Comparison of ENCODE assay signal across 8 cellular contexts in genomic region chr3:52245322-52246263, GRCh38. TPM values are rescaled to one million over a fixed set of nuclear protein-coding genes. Genes with fewer than 3 reads are reported as not detected.
DNase-seq lines count a peak whose midpoint lies in the region; ATAC-seq and TF ChIP-seq lines count a peak whose summit lies in the region.

TSS of gene PPM1M (plus strand) at chr3:52245759. CDS start at chr3:52245825, 66 bp downstream.

- peaks cover 30% of the 10 kb centered on the region for H3K36me3 Mint-ChIP-seq in activated naive CD8-positive, alpha-beta T cell treated with anti-CD3 and anti-CD28 coated beads, Interleukin-2, amount 10 ng/mL, durations not matched to agents 7 days and 5 days

- POLR2A ChIA-PET in activated naive CD8-positive, alpha-beta T cell treated with anti-CD3 and anti-CD28 coated beads, Interleukin-2, amount 10 ng/mL, durations not matched to agents 7 days and 5 days (lab: Charles Lee): interaction anchor here (1.1 to 30.7 kb wide), 6 partner anchors 9 to 573 kb away, joined by 3 to 1053 read pairs (median 19); partner anchors contain the start of genes GLYCTK and WDR82

- H3K4me1 ChIP-seq in cardiac muscle cell (ENCODE audit: low read depth) (no peaks in the 10 kb centered on the region), trophoblast cell (ENCODE audit: control insufficient read depth in 1 of 2, insufficient read depth in 2 of 2, low read length in 2 of 2) (peaks cover 19 to 22% of the 10 kb centered on the region in 2 experiments)

- H3K4me3 Mint-ChIP-seq in activated naive CD8-positive, alpha-beta T cell treated with anti-CD3 and anti-CD28 coated beads, Interleukin-2, amount 10 ng/mL, durations not matched to agents 7 days and 5 days: peak within 1 kb of the TSS; percentile 91

- no CpG with 5 or more reads among the region's 98 CpGs for WGBS in trophoblast cell (ENCODE audit: extremely low coverage, insufficient coverage, insufficient read length)

- peak within 1 kb of the TSS; percentile 82 for H3K4me2 ChIP-seq in trophoblast cell (ENCODE audit: low read length)

- peak within 1 kb of the TSS; percentile 65 for H4K12ac ChIP-seq in trophoblast cell (ENCODE audit: low read depth, low read length)

- ATAC-seq in activated naive CD8-positive, alpha-beta T cell treated with anti-CD3 and anti-CD28 coated beads, Interleukin-2, amount 10 ng/mL, durations not matched to agents 7 days and 5 days (ENCODE audit: low read depth): peak; percentile 57
- ATAC-seq in HG02938 (IDR thresholded peaks at IDR 0.05; ENCODE audit: unreplicated experiment): no peak
- no peak for ATAC-seq in GM21526 (IDR thresholded peaks at IDR 0.05; ENCODE audit: low FRiP score, unreplicated experiment)

- H3K9ac ChIP-seq in trophoblast cell (ENCODE audit: low read length): peak within 1 kb of the TSS; percentile 50

- peaks cover 63% of the 10 kb centered on the region for H3K4me1 Mint-ChIP-seq in activated naive CD8-positive, alpha-beta T cell treated with anti-CD3 and anti-CD28 coated beads, Interleukin-2, amount 10 ng/mL, durations not matched to agents 7 days and 5 days

- peak within 1 kb of the TSS; percentile 51 for H4K91ac ChIP-seq in trophoblast cell (ENCODE audit: low read depth, low read length)

- H3K18ac ChIP-seq in trophoblast cell (ENCODE audit: low read length): peak within 1 kb of the TSS; percentile 63

- no peak within 1 kb of the TSS for H3K23ac ChIP-seq in trophoblast cell (ENCODE audit: low read length)

- peak; percentile 42 for DNase-seq in ACHN
- DNase-seq in GM19238 (ENCODE audit: insufficient read length, low spot score): peak; percentile 72
- peak; percentile 68 for DNase-seq in RPMI8226
- DNase-seq in activated naive CD8-positive, alpha-beta T cell treated with anti-CD3 and anti-CD28 coated beads, Interleukin-2, amount 10 ng/mL, durations not matched to agents 7 days and 5 days: peak; percentile 81
- peak; percentile 58 to 69 for DNase-seq in cardiac muscle cell (ENCODE audit: low read depth in 1 of 2, low spot score in 1 of 2)
- peak in 1 of 2 donors; percentile 55 for DNase-seq in trophoblast cell

- H3K9me3 ChIP-seq in cardiac muscle cell (ENCODE audit: low read depth): no peaks in the 10 kb centered on the region
- H3K9me3 ChIP-seq in trophoblast cell (ENCODE audit: insufficient read depth, low read depth, low read length): peaks cover 6% of the 10 kb centered on the region

- no peaks in the 10 kb centered on the region for H3K9me3 Mint-ChIP-seq in activated naive CD8-positive, alpha-beta T cell treated with anti-CD3 and anti-CD28 coated beads, Interleukin-2, amount 10 ng/mL, durations not matched to agents 7 days and 5 days

- no peaks in the 10 kb centered on the region for H3K27me3 Mint-ChIP-seq in activated naive CD8-positive, alpha-beta T cell treated with anti-CD3 and anti-CD28 coated beads, Interleukin-2, amount 10 ng/mL, durations not matched to agents 7 days and 5 days

- H3K4me3 ChIP-seq in cardiac muscle cell (peak within 1 kb of the TSS; percentile 23), trophoblast cell (ENCODE audit: low read depth, low read length) (peak within 1 kb of the TSS; percentile 62)

- H3K36me3 ChIP-seq in cardiac muscle cell (no peaks in the 10 kb centered on the region), trophoblast cell (ENCODE audit: control insufficient read depth in 1 of 2, insufficient read depth in 2 of 2, low read length in 2 of 2) (peaks cover 13 to 16% of the 10 kb centered on the region in 2 experiments)

- H3K14ac ChIP-seq in trophoblast cell (ENCODE audit: low read length): peak within 1 kb of the TSS; percentile 45

- peak within 1 kb of the TSS; percentile 63 for H2AFZ ChIP-seq in trophoblast cell (ENCODE audit: insufficient read depth, low read length, poor library complexity)

- H3K79me1 ChIP-seq in trophoblast cell (ENCODE audit: low read length): peaks cover 6% of the 10 kb centered on the region

- H3K27me3 ChIP-seq in cardiac muscle cell: peaks cover 3% of the 10 kb centered on the region
- H3K27me3 ChIP-seq in trophoblast cell (ENCODE audit: insufficient read depth, low read length): no peaks in the 10 kb centered on the region

- H4K8ac ChIP-seq in trophoblast cell (ENCODE audit: low read depth, low read length): peak within 1 kb of the TSS; percentile 30

- peak within 1 kb of the TSS; percentile 23 for H2BK12ac ChIP-seq in trophoblast cell (ENCODE audit: low read length)

- no peak within 1 kb of the TSS for H2BK5ac ChIP-seq in trophoblast cell (ENCODE audit: low read depth, low read length, poor library complexity)

- H2AK5ac ChIP-seq in trophoblast cell (ENCODE audit: low read length): no peak within 1 kb of the TSS

- peak within 1 kb of the TSS; percentile 94 for H3K27ac Mint-ChIP-seq in activated naive CD8-positive, alpha-beta T cell treated with anti-CD3 and anti-CD28 coated beads, Interleukin-2, amount 10 ng/mL, durations not matched to agents 7 days and 5 days

- no peaks in the 10 kb centered on the region for H3K79me2 ChIP-seq in trophoblast cell (ENCODE audit: control insufficient read depth, insufficient read depth, low read length, poor library complexity)

- in situ Hi-C loops in ACHN (cut with HindIII; ENCODE audit: low pct_ligation_motif_present, low pct_unique_long_range_greater_than_20kb, low sequenced_read_pairs): no loop called here

- H3K27ac ChIP-seq in cardiac muscle cell (no peak within 1 kb of the TSS), trophoblast cell (ENCODE audit: low read depth, low read length) (no peak within 1 kb of the TSS)

- TF ChIP-seq CTCF in cardiac muscle cell (IDR thresholded peaks at IDR 0.05; ENCODE audit: low read depth, low read length): no peak

- no peak within 1 kb of the TSS for H3K4ac ChIP-seq in trophoblast cell (ENCODE audit: low read depth, low read length)

- peak within 1 kb of the TSS; percentile 34 for H2BK120ac ChIP-seq in trophoblast cell (ENCODE audit: insufficient read depth, low read length, poor library complexity)

RNA-seq across cellular contexts. Expression of gene PPM1M, which starts in this region (rescaled TPM):
- total RNA-seq in activated naive CD8-positive, alpha-beta T cell treated with anti-CD3 and anti-CD28 coated beads, Interleukin-2, amount 10 ng/mL, durations not matched to agents 7 days and 5 days: 100 to 1,000 TPM; 101 to 105 TPM
- total RNA-seq in cardiac muscle cell: 4.8 and 13.1 TPM in 2 replicates
- polyA plus RNA-seq in cardiac muscle cell: 10.7 and 16.1 TPM in 2 replicates
- 3.0 and 3.5 TPM in 2 replicates for polyA plus RNA-seq in trophoblast cell (2013)
